In the genomic region with DNA sequence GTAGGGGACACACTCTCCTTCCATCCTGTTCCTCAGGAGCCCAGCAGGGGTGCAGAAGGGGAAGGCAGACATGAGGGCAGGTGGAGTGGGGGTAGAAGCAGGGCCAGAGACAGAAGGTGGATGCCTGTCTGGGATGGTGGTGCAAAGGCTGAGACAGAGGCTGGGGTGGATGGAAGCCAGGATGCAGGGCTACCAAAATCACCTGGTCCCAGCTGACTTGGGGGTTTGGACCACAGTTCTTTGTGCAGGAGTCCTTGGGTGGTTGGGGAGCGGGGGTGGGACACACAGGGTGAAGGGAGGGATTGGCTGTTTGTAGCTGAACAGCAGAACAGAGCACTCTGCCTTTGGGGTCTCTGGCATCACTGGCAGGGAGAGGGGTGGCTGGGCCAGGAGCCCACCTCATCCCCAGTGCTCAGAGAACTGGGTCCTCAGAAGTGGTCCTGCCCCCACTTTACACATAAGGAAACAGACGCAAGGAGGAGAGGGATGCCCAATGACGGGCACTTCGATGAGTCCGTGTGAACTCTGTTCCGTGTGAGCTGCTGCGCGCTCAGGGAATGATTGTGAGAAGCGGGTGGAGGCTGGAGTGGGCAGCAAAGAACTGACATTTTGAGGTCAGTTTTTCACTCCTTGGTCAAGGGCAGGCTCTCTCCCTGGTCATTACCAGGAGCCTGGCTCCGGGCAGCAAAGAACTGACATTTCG, we compare ENCODE assay signal across 10 cellular contexts. TPM values are rescaled to one million over a fixed set of nuclear protein-coding genes. Genes with fewer than 3 reads are reported as not detected.
A peak's percentile ranks its signal among the peaks of the same experiment; 100 is the strongest.
DNase-seq lines count a peak whose midpoint lies in the region; ATAC-seq and TF ChIP-seq lines count a peak whose summit lies in the region.
"Had no signal": no experiment of that assay in that cellular context is flagged by ENCODE, and none has a peak within 500 bp of the region (broad histone marks: within the 10 kb centered on the region; RNA-seq: fewer than 3 reads in every experiment).

No MANE protein-coding gene starts in this region.

- no peak overlapping the region for H2AFZ ChIP-seq in MM.1S (ENCODE audit: low read length)

- TF ChIP-seq POLR2A in prostate gland (IDR thresholded peaks at IDR 0.05), result no peak

- H3K27ac Mint-ChIP-seq in T-helper 17 cell, result peak overlapping the region; percentile 37
- H3K27ac Mint-ChIP-seq: activated naive CD4-positive, alpha-beta T cell treated with anti-CD3 and anti-CD28 coated beads, Interleukin-2, amount 50 U/mL, for 24 hours had no signal

- no peaks in the 10 kb centered on the region for H3F3A ChIP-seq in MM.1S (ENCODE audit: insufficient read depth, low read length)

- no peak overlapping the region for H3K4me2 ChIP-seq in MM.1S (ENCODE audit: low read depth, low read length)

- H3K36me3 Mint-ChIP-seq in T-helper 17 cell (ENCODE audit: low read depth), result peaks cover 8% of the 10 kb centered on the region

- WGBS in prostate gland, result 70% methylated on average over 11 of the region's 11 CpGs

- DNase-seq in AG04450 (ENCODE audit: low read depth, low spot score) (no peak), T-helper 17 cell (no peak), right atrium auricular region (ENCODE audit: low spot score) (no peak), prostate gland (ENCODE audit: low spot score) (no peak), NCI-H510A (lab: John Stamatoyannopoulos, UW) (no peak), MM.1S (no peak)
- DNase-seq in stimulated activated CD4-positive, alpha-beta T cell treated with anti-CD3 and anti-CD28 coated beads, Interleukin-2, amount 100 ng/mL, for 48 hours, result no peak
- DNase-seq: hippocampal formation had no signal

- H4K20me1 ChIP-seq in MM.1S (ENCODE audit: insufficient read depth, low read length), result no peaks in the 10 kb centered on the region

- POLR2A ChIA-PET in AG04450 (lab: Yijun Ruan, JAX), result interaction anchor here (0.5 to 2.6 kb wide), 6 partner anchors 10 to 57 kb away, joined by 3 to 12 read pairs (median 4); a partner anchor contains a TSS

- CTCF ChIA-PET in AG04450 (lab: Charles Lee), result interaction anchor here (1.3 to 3.4 kb wide), 2 partner anchors 20 to 26 kb away, joined by 3 to 9 read pairs; no protein-coding TSS in a partner anchor

- ATAC-seq in T-helper 17 cell, result no peak
- ATAC-seq in HG03460 (IDR thresholded peaks at IDR 0.05; ENCODE audit: unreplicated experiment), result no peak

- H3K27ac ChIP-seq in AG04450 (ENCODE audit: low read depth, low read length) (peak overlapping the region; percentile 96), right atrium auricular region (peak overlapping the region; percentile 86 to 88), prostate gland (peak overlapping the region; percentile 82 to 83), MM.1S (ENCODE audit: low read length) (no peak overlapping the region)

- no peaks in the 10 kb centered on the region for H3K27me3 Mint-ChIP-seq in T-helper 17 cell
- H3K27me3 Mint-ChIP-seq: activated naive CD4-positive, alpha-beta T cell treated with anti-CD3 and anti-CD28 coated beads, Interleukin-2, amount 50 U/mL, for 24 hours had no signal

- H3K4me1 ChIP-seq in right atrium auricular region (peaks cover 0 to 79% of the 10 kb centered on the region in 2 donors), prostate gland (replicated peaks) (peaks cover 10% of the 10 kb centered on the region), MM.1S (ENCODE audit: low read length) (no peaks in the 10 kb centered on the region)

- H3K79me2 ChIP-seq in MM.1S (ENCODE audit: low read length), result no peaks in the 10 kb centered on the region

- H3K4me3 ChIP-seq in AG04450 (ENCODE audit: low read depth, low read length) (peak overlapping the region; percentile 88), right atrium auricular region (peak overlapping the region; percentile 58 to 62), prostate gland (peak overlapping the region; percentile 34 to 36), MM.1S (ENCODE audit: low read length) (no peak overlapping the region)

- H3K4me3 Mint-ChIP-seq in T-helper 17 cell, result no peak overlapping the region
- H3K4me3 Mint-ChIP-seq: activated naive CD4-positive, alpha-beta T cell treated with anti-CD3 and anti-CD28 coated beads, Interleukin-2, amount 50 U/mL, for 24 hours had no signal

- no peaks in the 10 kb centered on the region; the same call in 1 of the 2 replicates for H3K9me3 ChIP-seq in AG04450 (ENCODE audit: control insufficient read depth, insufficient read depth, low read length)
- H3K9me3 ChIP-seq in T-helper 17 cell (ENCODE audit: control insufficient read depth, low read length, poor library complexity, severe bottlenecking), result no peaks in the 10 kb centered on the region
- H3K9me3 ChIP-seq in right atrium auricular region, result no peaks in the 10 kb centered on the region
- no peaks in the 10 kb centered on the region for H3K9me3 ChIP-seq in prostate gland
- H3K9me3 ChIP-seq in MM.1S (replicated peaks; ENCODE audit: insufficient read depth, low read length), result no peaks in the 10 kb centered on the region

- intact Hi-C loops in prostate gland (cut with DNase I), result no loop called here

- no peak overlapping the region for H3K9ac ChIP-seq in MM.1S (ENCODE audit: low read length)

- H3K36me3 ChIP-seq in right atrium auricular region (peaks cover 64% of the 10 kb centered on the region), prostate gland (peaks cover 3 to 12% of the 10 kb centered on the region in 2 donors), MM.1S (replicated peaks; ENCODE audit: insufficient read depth, low read length) (no peaks in the 10 kb centered on the region)

- 0 out of 2 replicates have a peak, but pooled peaks have one; percentile 21 for TF ChIP-seq CTCF in AG04450 (IDR thresholded peaks at IDR 0.05; ENCODE audit: low read depth, low read length)
- TF ChIP-seq CTCF in right atrium auricular region (IDR thresholded peaks at IDR 0.05), result no peak
- no peak for TF ChIP-seq CTCF in prostate gland (IDR thresholded peaks at IDR 0.05)
- TF ChIP-seq CTCF in MM.1S (IDR thresholded peaks at IDR 0.05; ENCODE audit: low read length), result no peak

- H3K9me2 ChIP-seq in MM.1S (replicated peaks; ENCODE audit: insufficient read depth, low read length), result no peaks in the 10 kb centered on the region

- H3K27me3 ChIP-seq in AG04450 (ENCODE audit: control insufficient read depth, insufficient read depth, low read length) (no peaks in the 10 kb centered on the region), right atrium auricular region (no peaks in the 10 kb centered on the region), prostate gland (replicated peaks; ENCODE audit: insufficient read depth) (no peaks in the 10 kb centered on the region), MM.1S (replicated peaks; ENCODE audit: insufficient read depth, low read length) (no peaks in the 10 kb centered on the region)

- H3K4me1 Mint-ChIP-seq in T-helper 17 cell, result peaks cover 9% of the 10 kb centered on the region

RNA-seq across cellular contexts. Expression of a gene that starts 1.8 kb away (rescaled TPM):
- 3,100 and 3,444 TPM in 2 replicates for polyA plus RNA-seq in AG04450 (2011; rRNA removed)
- 838 and 956 TPM in 2 replicates for polyA minus RNA-seq in AG04450 (2011; rRNA and poly(A)+ RNA removed)
- total RNA-seq in T-helper 17 cell (1 to 10 TPM; 8.7 to 9.6 TPM), right atrium auricular region (1,000 to 10,000 TPM in 1 of 2 donors, 100 to 1,000 TPM in 1; 442 to 1,859 TPM), prostate gland (1,000 to 10,000 TPM; 2,153 to 2,440 TPM)

RNA-seq across cellular contexts. Expression of a gene that starts 22.4 kb away (rescaled TPM):
- polyA plus RNA-seq in AG04450 (2011; rRNA removed), result 32.5 and 45.0 TPM in 2 replicates
- 59.4 and 84.3 TPM in 2 replicates for polyA minus RNA-seq in AG04450 (2011; rRNA and poly(A)+ RNA removed)
- total RNA-seq in T-helper 17 cell (100 to 1,000 TPM; 106 to 118 TPM), right atrium auricular region (10 to 100 TPM; 19.1 to 33.0 TPM), prostate gland (100 to 1,000 TPM in 1 of 2 donors, 10 to 100 TPM in 1; 69.5 to 144 TPM)

RNA-seq across cellular contexts. Expression of a gene that starts 30.9 kb away (rescaled TPM):
- polyA plus RNA-seq in AG04450 (2011; rRNA removed), result 23.5 and 26.9 TPM in 2 replicates
- 35.1 and 40.0 TPM in 2 replicates for polyA minus RNA-seq in AG04450 (2011; rRNA and poly(A)+ RNA removed)
- total RNA-seq in T-helper 17 cell (100 to 1,000 TPM; 312 to 355 TPM), right atrium auricular region (10 to 100 TPM; 25.3 to 32.8 TPM), prostate gland (10 to 100 TPM; 38.5 to 45.7 TPM)

RNA-seq across cellular contexts. Expression of a gene that starts 31.5 kb away (rescaled TPM):
- polyA plus RNA-seq in AG04450 (2011; rRNA removed), result 15.1 and 15.2 TPM in 2 replicates
- polyA minus RNA-seq in AG04450 (2011; rRNA and poly(A)+ RNA removed), result 42.4 and 52.5 TPM in 2 replicates
- 10 to 100 TPM; 20.1 to 24.4 TPM for total RNA-seq in T-helper 17 cell
- total RNA-seq in right atrium auricular region, result 10 to 100 TPM; 11.0 to 11.5 TPM
- total RNA-seq in prostate gland, result 10 to 100 TPM in 1 of 2 donors, 1 to 10 TPM in 1; 9.4 to 24.8 TPM

RNA-seq across cellular contexts. Expression of a gene that starts 56.9 kb away (rescaled TPM):
- 46.1 and 48.8 TPM in 2 replicates for polyA plus RNA-seq in AG04450 (2011; rRNA removed)
- 171 and 207 TPM in 2 replicates for polyA minus RNA-seq in AG04450 (2011; rRNA and poly(A)+ RNA removed)
- total RNA-seq in T-helper 17 cell, result 10 to 100 TPM; 31.1 to 43.4 TPM
- 10 to 100 TPM; 41.1 to 65.8 TPM for total RNA-seq in right atrium auricular region
- 100 to 1,000 TPM in 1 of 2 donors, 10 to 100 TPM in 1; 72.5 to 126 TPM for total RNA-seq in prostate gland

Comparison
In these comparisons a context has a peak if more than half of its experiments do, and no peak if none do; other contexts are left out.
1. RNA of a gene that starts 1.8 kb away (total RNA-seq): 2,153 to 2,440 TPM in prostate gland and 442 to 1,859 TPM in right atrium auricular region; 8.7 to 9.6 TPM in T-helper 17 cell; every median in the first group is over 10 times any median in the second.
2. RNA of a gene that starts 30.9 kb away (total RNA-seq): 312 to 355 TPM in T-helper 17 cell; 38.5 to 45.7 TPM in prostate gland and 25.3 to 32.8 TPM in right atrium auricular region; every median in the first group is over 4 times any median in the second.